Comparison of ENCODE assay signal across 22 cellular contexts in the genomic region with DNA sequence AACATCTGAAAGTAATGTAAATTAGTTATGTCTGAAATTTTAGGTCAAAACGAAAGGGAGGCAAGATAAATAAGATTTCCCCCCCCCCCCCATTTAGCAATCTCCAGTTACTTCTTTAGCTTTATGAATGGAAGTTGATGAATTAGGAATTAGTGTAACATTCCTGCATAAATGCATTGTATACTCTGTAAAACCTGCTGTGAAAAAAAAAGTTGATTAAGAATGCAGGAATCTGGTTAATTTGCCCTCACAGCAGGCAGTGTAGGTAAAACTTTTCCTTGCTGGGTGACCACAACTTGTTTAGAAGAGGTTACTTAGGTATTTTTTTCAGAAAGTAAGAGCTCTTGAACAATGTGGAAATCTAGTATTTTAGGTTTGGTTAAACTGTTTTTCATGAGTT.
"Had no signal": no experiment of that assay in that cellular context is flagged by ENCODE, and none has a peak within 500 bp of the region (broad histone marks: within the 10 kb centered on the region; RNA-seq: fewer than 3 reads in every experiment).

No MANE protein-coding gene starts in this region.

- H3K27ac ChIP-seq: esophagus muscularis mucosa, hepatocyte, left ventricle myocardium inferior, parathyroid adenoma, right lobe of liver, skin epidermis, tibial artery had no signal

- DNase-seq: activated CD4-positive, alpha-beta T cell treated with anti-CD3 and anti-CD28 coated beads for 36 hours; activated CD4-positive, alpha-beta T cell treated with anti-CD3 and anti-CD28 coated beads, Interleukin-2, amount 50 U/mL, for 48 hours; activated CD8-positive, alpha-beta memory T cell treated with anti-CD3 and anti-CD28 coated beads, Interleukin-2, amount 50 U/mL, for 48 hours; activated naive CD4-positive, alpha-beta T cell treated with Interleukin-2 at 50 U/mL for 16 hours; activated naive CD8-positive, alpha-beta T cell treated with anti-CD3 and anti-CD28 coated beads for 36 hours; activated T-cell treated with anti-CD3 and anti-CD28 coated beads, Interleukin-2, amount 50 U/mL, for 48 hours; cortex of kidney; glutamatergic neuron; immature natural killer cell; left ventricle myocardium inferior; mammary epithelial cell; midbrain; right lobe of liver; stimulated activated CD4-positive, alpha-beta T cell treated with anti-CD3 and anti-CD28 coated beads, Interleukin-1b, Interleukin-23, amount 100 ng/mL, for 48 hours; T-helper 1 cell; tibial artery had no signal

- H3K9me3 Mint-ChIP-seq: activated naive CD8-positive, alpha-beta T cell treated with anti-CD3 and anti-CD28 coated beads for 36 hours; immature natural killer cell; natural killer cell treated with Interleukin-12 subunit alpha and Interleukin-12 subunit beta and Interleukin-15 and Interleukin-18, amount 100 ng/mL, for 72 hours; stimulated activated naive CD8-positive, alpha-beta T cell treated with anti-CD3 and anti-CD28 coated beads, Interleukin-15, Interleukin-2, amounts not matched to agents 100 ng/mL and 50 ng/mL, for 24 hours had no signal

- H3K27me3 Mint-ChIP-seq: activated CD4-positive, alpha-beta T cell treated with anti-CD3 and anti-CD28 coated beads for 36 hours; activated naive CD8-positive, alpha-beta T cell treated with anti-CD3 and anti-CD28 coated beads for 36 hours; natural killer cell treated with Interleukin-12 subunit alpha and Interleukin-12 subunit beta and Interleukin-15 and Interleukin-18, amount 100 ng/mL, for 72 hours; stimulated activated naive CD8-positive, alpha-beta T cell treated with anti-CD3 and anti-CD28 coated beads, Interleukin-15, Interleukin-2, amounts not matched to agents 100 ng/mL and 50 ng/mL, for 24 hours had no signal

- H3K9me3 ChIP-seq: esophagus muscularis mucosa, left ventricle myocardium inferior, right lobe of liver, tibial artery had no signal

- ATAC-seq: activated CD4-positive, alpha-beta T cell treated with anti-CD3 and anti-CD28 coated beads for 36 hours; natural killer cell treated with Interleukin-12 subunit alpha and Interleukin-12 subunit beta and Interleukin-15 and Interleukin-18, amount 100 ng/mL, for 72 hours; right lobe of liver had no signal

- H3K9ac ChIP-seq: parathyroid adenoma had no signal

- H3K27ac Mint-ChIP-seq: activated CD4-positive, alpha-beta T cell treated with anti-CD3 and anti-CD28 coated beads for 36 hours; activated naive CD8-positive, alpha-beta T cell treated with anti-CD3 and anti-CD28 coated beads for 36 hours; immature natural killer cell; natural killer cell treated with Interleukin-12 subunit alpha and Interleukin-12 subunit beta and Interleukin-15 and Interleukin-18, amount 100 ng/mL, for 72 hours; stimulated activated naive CD8-positive, alpha-beta T cell treated with anti-CD3 and anti-CD28 coated beads, Interleukin-15, Interleukin-2, amounts not matched to agents 100 ng/mL and 50 ng/mL, for 24 hours had no signal

- H3K4me3 ChIP-seq: esophagus muscularis mucosa, hepatocyte, left ventricle myocardium inferior, right lobe of liver, skin epidermis, tibial artery had no signal

- H3K4me1 ChIP-seq: esophagus muscularis mucosa, parathyroid adenoma, right lobe of liver, tibial artery had no signal

- H3K4me2 ChIP-seq: hepatocyte had no signal

- H3K4me3 Mint-ChIP-seq: activated CD4-positive, alpha-beta T cell treated with anti-CD3 and anti-CD28 coated beads for 36 hours; activated naive CD8-positive, alpha-beta T cell treated with anti-CD3 and anti-CD28 coated beads for 36 hours; immature natural killer cell; natural killer cell treated with Interleukin-12 subunit alpha and Interleukin-12 subunit beta and Interleukin-15 and Interleukin-18, amount 100 ng/mL, for 72 hours; stimulated activated naive CD8-positive, alpha-beta T cell treated with anti-CD3 and anti-CD28 coated beads, Interleukin-15, Interleukin-2, amounts not matched to agents 100 ng/mL and 50 ng/mL, for 24 hours had no signal

- H3K4me1 Mint-ChIP-seq: activated CD4-positive, alpha-beta T cell treated with anti-CD3 and anti-CD28 coated beads for 36 hours; activated naive CD8-positive, alpha-beta T cell treated with anti-CD3 and anti-CD28 coated beads for 36 hours; immature natural killer cell had no signal

- H2AFZ ChIP-seq: hepatocyte, parathyroid adenoma had no signal

- H3K27me3 ChIP-seq: esophagus muscularis mucosa, hepatocyte, right lobe of liver, tibial artery had no signal

- H3K79me2 ChIP-seq: hepatocyte, parathyroid adenoma had no signal
